ENCODE assay signal across 2 cellular contexts in genomic region chr10:24396396-24396795, GRCh38.
TF ChIP-seq lines count a peak whose summit lies in the region.

No MANE protein-coding gene starts in this region.

TF ChIP-seq in K562, 482 proteins besides CTCF, POLR2A, EP300 and RAD21 (continued from another document and continues in another):
- TF ChIP-seq GTF3C2 (IDR thresholded peaks at IDR 0.05; ENCODE audit: borderline replicate concordance, extremely low read depth, insufficient read length) = no peak
- TF ChIP-seq KAT7 (CRISPR knock-in tag; IDR thresholded peaks at IDR 0.05; ENCODE audit: borderline replicate concordance) = no peak
- no peak for TF ChIP-seq ZNF695 (CRISPR knock-in tag; IDR thresholded peaks at IDR 0.05)
- no peak for TF ChIP-seq ZNF253 (CRISPR knock-in tag; conservative IDR thresholded peaks at IDR 0.05)
- no peak for TF ChIP-seq USF2 (CRISPR knock-in tag; IDR thresholded peaks at IDR 0.05)
- no peak for TF ChIP-seq ATF1 (CRISPR knock-in tag; IDR thresholded peaks at IDR 0.05)
- no peak for TF ChIP-seq ATF1 (tag; IDR thresholded peaks at IDR 0.05)
- TF ChIP-seq CEBPZ (IDR thresholded peaks at IDR 0.05; ENCODE audit: borderline replicate concordance, low read depth, low read length) = no peak
- TF ChIP-seq NEUROD1 (IDR thresholded peaks at IDR 0.05; ENCODE audit: borderline replicate concordance, low read depth, low read length, partially characterized antibody) = no peak
- no peak for TF ChIP-seq HDAC2 (IDR thresholded peaks at IDR 0.05)
- TF ChIP-seq PHF20 (IDR thresholded peaks at IDR 0.05; ENCODE audit: partially characterized antibody) = no peak
- no peak for TF ChIP-seq ATF7 (IDR thresholded peaks at IDR 0.05)
- no peak for TF ChIP-seq CTCFL (IDR thresholded peaks at IDR 0.05; ENCODE audit: borderline replicate concordance, insufficient read depth, low read depth, low read length, poor library complexity, severe bottlenecking)
- TF ChIP-seq ZC3H11A (IDR thresholded peaks at IDR 0.05; ENCODE audit: low read depth, low read length) = no peak
- no peak for TF ChIP-seq THAP7 (CRISPR knock-in tag; IDR thresholded peaks at IDR 0.05)
- no peak for TF ChIP-seq LEF1 (IDR thresholded peaks at IDR 0.05)
- TF ChIP-seq NFATC3 (IDR thresholded peaks at IDR 0.05) = no peak

TF ChIP-seq in liver, 16 proteins besides CTCF, POLR2A, EP300 and RAD21:
- TF ChIP-seq REST (IDR thresholded peaks at IDR 0.05) (no peak), FOXA2 (IDR thresholded peaks at IDR 0.05) (no peak), ZBTB33 (IDR thresholded peaks at IDR 0.05) (no peak), NR2F2 (IDR thresholded peaks at IDR 0.05) (no peak)
